ENCODE assay signal across 10 cellular contexts in genomic region chr10:102540023-102540422, GRCh38. TPM values are rescaled to one million over a fixed set of nuclear protein-coding genes. Genes with fewer than 3 reads are reported as not detected.
A peak's percentile ranks its signal among the peaks of the same experiment; 100 is the strongest.
DNase-seq lines count a peak whose midpoint lies in the region; ATAC-seq and TF ChIP-seq lines count a peak whose summit lies in the region.
"Had no signal": no experiment of that assay in that cellular context is flagged by ENCODE, and none has a peak within 500 bp of the region (broad histone marks: within the 10 kb centered on the region; RNA-seq: fewer than 3 reads in every experiment).

No MANE protein-coding gene starts in this region.

- H3K9me2 ChIP-seq in HCT116 (ENCODE audit: insufficient read depth), result no peaks in the 10 kb centered on the region
- H3K9me2 ChIP-seq in PC-9 (ENCODE audit: insufficient read depth), result no peaks in the 10 kb centered on the region

- TF ChIP-seq CTCF in HCT116 (IDR thresholded peaks at IDR 0.05 in 2 of 3, conservative IDR thresholded peaks at IDR 0.05 in 1 of 3; ENCODE audit: borderline replicate concordance in 1 of 3, insufficient read depth in 1 of 3, low read depth in 2 of 3, low read length in 2 of 3) (peak; percentile 21 to 80 (median 75); a peak in 5 of 6 replicates), PC-9 (conservative IDR thresholded peaks at IDR 0.05) (peak; percentile 45), left ventricle myocardium inferior (IDR thresholded peaks at IDR 0.05; ENCODE audit: borderline replicate concordance) (peak; percentile 41)
- no peak for TF ChIP-seq CTCF in CD8-positive, alpha-beta T cell (IDR thresholded peaks at IDR 0.05)

- no peak overlapping the region for H3K4me2 ChIP-seq in HCT116 (ENCODE audit: low read length)
- H3K4me2 ChIP-seq in PC-9, result no peak overlapping the region
- H3K4me2 ChIP-seq: BLaER1 had no signal

- no peak overlapping the region for H3K4me3 Mint-ChIP-seq in CD8-positive, alpha-beta T cell

- no peak for TF ChIP-seq POLR2A in HCT116 (IDR thresholded peaks at IDR 0.05; ENCODE audit: borderline replicate concordance, extremely low read depth, insufficient read depth, insufficient read length)

- no peaks in the 10 kb centered on the region for H4K20me1 ChIP-seq in HCT116 (ENCODE audit: insufficient read depth)
- H4K20me1 ChIP-seq in PC-9 (ENCODE audit: insufficient read depth), result no peaks in the 10 kb centered on the region

- H3K4me3 ChIP-seq in HCT116 (replicated peaks in 1 of 2; ENCODE audit: low read depth in 1 of 2, low read length in 2 of 2) (no peak overlapping the region), PC-9 (no peak overlapping the region), left ventricle myocardium inferior (no peak overlapping the region)
- H3K4me3 ChIP-seq in CD8-positive, alpha-beta T cell (ENCODE audit: low read depth, low read length), result no peak overlapping the region
- H3K4me3 ChIP-seq: BLaER1 had no signal

- peak; percentile 100 for ATAC-seq in HCT116
- ATAC-seq in CD8-positive, alpha-beta T cell, result no peak

- no peak overlapping the region for H3K27ac Mint-ChIP-seq in CD8-positive, alpha-beta T cell
- H3K27ac Mint-ChIP-seq: naive B cell had no signal

- H3K27me3 ChIP-seq in HCT116 (ENCODE audit: insufficient read depth, low read length) (no peaks in the 10 kb centered on the region), PC-9 (ENCODE audit: insufficient read depth, low read depth) (no peaks in the 10 kb centered on the region), left ventricle myocardium inferior (ENCODE audit: low read depth) (no peaks in the 10 kb centered on the region)
- H3K27me3 ChIP-seq in CD8-positive, alpha-beta T cell (ENCODE audit: insufficient read depth, low read length), result no peaks in the 10 kb centered on the region
- H3K27me3 ChIP-seq: BLaER1 had no signal

- RAD21 ChIA-PET in HCT116 (lab: Charles Lee; ENCODE audit: low non-redundant PET in 1 of 2, low total read pairs in 2 of 2, uncharacterized antibody in 2 of 2, unreplicated experiment in 2 of 2), result no interaction called here

- intact Hi-C loops in HCT116 (cut with micrococcal nuclease) (no loop called here), PC-9 (cut with micrococcal nuclease; ENCODE audit: unreplicated experiment) (no loop called here), left ventricle myocardium inferior (cut with micrococcal nuclease) (no loop called here)
- intact Hi-C loops in CD8-positive, alpha-beta T cell (cut with DNase I, micrococcal nuclease), result no loop called here

- H2AFZ ChIP-seq in HCT116 (ENCODE audit: low read depth, low read length, poor library complexity, severe bottlenecking) (no peak overlapping the region), PC-9 (no peak overlapping the region)

- H3F3A ChIP-seq in PC-9 (ENCODE audit: insufficient read depth, low read depth), result no peaks in the 10 kb centered on the region

- H3K9ac ChIP-seq in HCT116 (ENCODE audit: low read length), result no peak overlapping the region
- H3K9ac ChIP-seq: BLaER1 had no signal

- CTCF ChIA-PET in HCT116 (lab: Charles Lee) (interaction anchor here (0.7 to 1.1 kb wide), 3 partner anchors 8 to 19 kb away, joined by 3 to 5 read pairs (median 3); no protein-coding TSS in a partner anchor), PC-9 (lab: Charles Lee) (no interaction called here)
- CTCF ChIA-PET in CD8-positive, alpha-beta T cell (lab: Charles Lee), result no interaction called here

- H3K4me1 ChIP-seq in HCT116 (ENCODE audit: control insufficient read depth in 1 of 2, insufficient read depth in 2 of 2, low read length in 2 of 2) (0 out of 4 replicates have a peak, but pooled peaks cover 0 to 5% of the 10 kb centered on the region in 2 experiments), PC-9 (replicated peaks; ENCODE audit: insufficient read depth) (no peaks in the 10 kb centered on the region), left ventricle myocardium inferior (peaks cover 10% of the 10 kb centered on the region)
- no peaks in the 10 kb centered on the region for H3K4me1 ChIP-seq in CD8-positive, alpha-beta T cell (ENCODE audit: insufficient read depth, low read length)
- H3K4me1 ChIP-seq: BLaER1 had no signal

- no peaks in the 10 kb centered on the region for H3K27me3 Mint-ChIP-seq in CD8-positive, alpha-beta T cell (ENCODE audit: low read depth)
- H3K27me3 Mint-ChIP-seq: naive B cell had no signal

- H3K36me3 Mint-ChIP-seq in CD8-positive, alpha-beta T cell, result peaks cover 8% of the 10 kb centered on the region
- H3K36me3 Mint-ChIP-seq: naive B cell had no signal

- BruUV-seq in HCT116 (replicated peaks; lab: Mats Ljungman, UMichigan), result no TSS peak
- BruUV-seq in PC-9 (replicated peaks; lab: Mats Ljungman, UMichigan), result no TSS peak

- H3K9me3 ChIP-seq in HCT116 (ENCODE audit: control insufficient read depth in 1 of 2, insufficient read depth in 1 of 2, low read depth in 1 of 2, low read length in 2 of 2), result no peaks in the 10 kb centered on the region
- no peaks in the 10 kb centered on the region for H3K9me3 ChIP-seq in PC-9 (ENCODE audit: insufficient read depth, low read depth)
- H3K9me3 ChIP-seq in left ventricle myocardium inferior (replicated peaks), result no peaks in the 10 kb centered on the region
- H3K9me3 ChIP-seq in CD8-positive, alpha-beta T cell (ENCODE audit: low read length), result no peaks in the 10 kb centered on the region
- H3K9me3 ChIP-seq: BLaER1 had no signal

- DNase-seq in NCI-H510A treated with DMSO at 0.1 percent for 48 hours (lab: John Stamatoyannopoulos, UW) (peak; percentile 27), NCI-H510A (lab: John Stamatoyannopoulos, UW) (no peak), HCT116 (ENCODE audit: low read depth, low spot score) (peak; percentile 31), PC-9 (no peak), left ventricle myocardium inferior (no peak), medulla oblongata (ENCODE audit: extremely low spot score) (no peak), NCI-H526 treated with DMSO at 0.1 percent for 48 hours (lab: John Stamatoyannopoulos, UW) (no peak)
- no peak for DNase-seq in CD8-positive, alpha-beta T cell
- DNase-seq: naive B cell had no signal

- POLR2A ChIA-PET in HCT116 (lab: Charles Lee), result no interaction called here
- POLR2A ChIA-PET in PC-9 (lab: Charles Lee; ENCODE audit: unreplicated experiment), result no interaction called here
- POLR2A ChIA-PET in CD8-positive, alpha-beta T cell (lab: Charles Lee), result no interaction called here

- TF ChIP-seq RAD21 in HCT116 (IDR thresholded peaks at IDR 0.05; ENCODE audit: low read depth), result peak; percentile 22; the same call in 1 of the 2 replicates

- H3K4me1 Mint-ChIP-seq in CD8-positive, alpha-beta T cell (ENCODE audit: low read depth), result peaks cover 9% of the 10 kb centered on the region

- H3K79me2 ChIP-seq in HCT116 (ENCODE audit: insufficient read depth, low read length) (no peaks in the 10 kb centered on the region), PC-9 (ENCODE audit: low read depth) (no peaks in the 10 kb centered on the region)

- H3K36me3 ChIP-seq in HCT116 (ENCODE audit: control insufficient read depth in 1 of 2, insufficient read depth in 2 of 2, low read length in 2 of 2) (no peaks in the 10 kb centered on the region), PC-9 (ENCODE audit: low read depth) (no peaks in the 10 kb centered on the region), left ventricle myocardium inferior (no peaks in the 10 kb centered on the region)
- H3K36me3 ChIP-seq in CD8-positive, alpha-beta T cell (ENCODE audit: insufficient read depth, low read length), result no peaks in the 10 kb centered on the region

- no peaks in the 10 kb centered on the region for H3K9me3 Mint-ChIP-seq in CD8-positive, alpha-beta T cell
- H3K9me3 Mint-ChIP-seq: naive B cell had no signal

- H3K27ac ChIP-seq in HCT116 (ENCODE audit: low read depth, low read length) (no peak overlapping the region), PC-9 (no peak overlapping the region), left ventricle myocardium inferior (replicated peaks) (no peak overlapping the region)
- H3K27ac ChIP-seq in CD8-positive, alpha-beta T cell (ENCODE audit: low read depth, low read length), result no peak overlapping the region
- H3K27ac ChIP-seq: BLaER1 had no signal

TF ChIP-seq in HCT116, 20 proteins besides CTCF, POLR2A, EP300 and RAD21:
- peak; percentile 29 for TF ChIP-seq YY1 (IDR thresholded peaks at IDR 0.05; ENCODE audit: extremely low read depth, insufficient replicate concordance, low read depth, low read length)
- no peak for TF ChIP-seq MAX (IDR thresholded peaks at IDR 0.05)
- TF ChIP-seq ELF1 (IDR thresholded peaks at IDR 0.05; ENCODE audit: borderline replicate concordance, low read depth), result no peak
- no peak for TF ChIP-seq SIN3A (IDR thresholded peaks at IDR 0.05; ENCODE audit: low read depth)
- TF ChIP-seq, protein P1, sequence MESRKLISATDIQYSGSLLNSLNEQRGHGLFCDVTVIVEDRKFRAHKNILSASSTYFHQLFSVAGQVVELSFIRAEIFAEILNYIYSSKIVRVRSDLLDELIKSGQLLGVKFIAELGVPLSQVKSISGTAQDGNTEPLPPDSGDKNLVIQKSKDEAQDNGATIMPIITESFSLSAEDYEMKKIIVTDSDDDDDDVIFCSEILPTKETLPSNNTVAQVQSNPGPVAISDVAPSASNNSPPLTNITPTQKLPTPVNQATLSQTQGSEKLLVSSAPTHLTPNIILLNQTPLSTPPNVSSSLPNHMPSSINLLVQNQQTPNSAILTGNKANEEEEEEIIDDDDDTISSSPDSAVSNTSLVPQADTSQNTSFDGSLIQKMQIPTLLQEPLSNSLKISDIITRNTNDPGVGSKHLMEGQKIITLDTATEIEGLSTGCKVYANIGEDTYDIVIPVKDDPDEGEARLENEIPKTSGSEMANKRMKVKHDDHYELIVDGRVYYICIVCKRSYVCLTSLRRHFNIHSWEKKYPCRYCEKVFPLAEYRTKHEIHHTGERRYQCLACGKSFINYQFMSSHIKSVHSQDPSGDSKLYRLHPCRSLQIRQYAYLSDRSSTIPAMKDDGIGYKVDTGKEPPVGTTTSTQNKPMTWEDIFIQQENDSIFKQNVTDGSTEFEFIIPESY (IDR thresholded peaks at IDR 0.05; ENCODE audit: extremely low read depth, insufficient replicate concordance, low read length), result no peak

RNA-seq across cellular contexts. Expression of gene SUFU, which starts 36.3 kb away (rescaled TPM):
- total RNA-seq in HCT116 (2021; ENCODE audit: unreplicated experiment) (18.8 TPM), PC-9 (2021) (16.9 and 20.2 TPM in 2 replicates), left ventricle myocardium inferior (7.9 TPM)
- polyA plus RNA-seq in HCT116 (2012), result 12.4 and 13.0 TPM in 2 replicates
- 1 to 10 TPM; 3.9 to 4.2 TPM for total RNA-seq in CD8-positive, alpha-beta T cell

RNA-seq across cellular contexts. Expression of gene ACTR1A, which starts 37.5 kb away (rescaled TPM):
- 94.2 TPM for total RNA-seq in HCT116 (2021; ENCODE audit: unreplicated experiment)
- polyA plus RNA-seq in HCT116 (2012), result 57.1 and 66.3 TPM in 2 replicates
- total RNA-seq in PC-9 (2021), result 25.8 and 29.4 TPM in 2 replicates
- total RNA-seq in left ventricle myocardium inferior, result 103 TPM
- total RNA-seq in CD8-positive, alpha-beta T cell, result 10 to 100 TPM; 40.8 to 43.5 TPM

Comparison
In these comparisons a context has a peak if more than half of its experiments do, and no peak if none do; other contexts are left out.
1. DNase-seq: peak in NCI-H510A treated with DMSO at 0.1 percent for 48 hours (single experiment) and HCT116 (single experiment); none in NCI-H510A (single experiment), PC-9 (0 of 2), left ventricle myocardium inferior (single experiment), medulla oblongata (single experiment), NCI-H526 treated with DMSO at 0.1 percent for 48 hours (single experiment) and CD8-positive, alpha-beta T cell (0 of 7).